ENCODE assay signal across 1 cellular context in genomic region chr2:223560704-223561435, GRCh38.
A peak's percentile ranks its signal among the peaks of the same experiment; 100 is the strongest.
TF ChIP-seq lines count a peak whose summit lies in the region.

No MANE protein-coding gene starts in this region.

TF ChIP-seq in HEK293, 187 proteins besides CTCF, POLR2A, EP300 and RAD21 (continued from another document):
- peak; percentile 50; the same call in 1 of the 2 replicates for TF ChIP-seq ZFHX2 (tag by site-specific recombination; conservative IDR thresholded peaks at IDR 0.05)
- TF ChIP-seq ZBTB20 (tag by site-specific recombination; IDR thresholded peaks at IDR 0.05) = peak; percentile 55; the same call in 1 of the 2 replicates
